8 cellular contexts compared by ENCODE assay signal in genomic region chr2:60756097-60757087, GRCh38. TPM values are rescaled to one million over a fixed set of nuclear protein-coding genes. Genes with fewer than 3 reads are reported as not detected.
DNase-seq lines count a peak whose midpoint lies in the region; ATAC-seq and TF ChIP-seq lines count a peak whose summit lies in the region.

TSS of gene PAPOLG (plus strand) at chr2:60756268. CDS start at chr2:60756479, 211 bp downstream.

- H4K91ac ChIP-seq in trophoblast cell (ENCODE audit: low read depth, low read length): peak within 1 kb of the TSS; percentile 96

- H2BK12ac ChIP-seq in trophoblast cell (ENCODE audit: low read length): no peak within 1 kb of the TSS

- H3K4me1 ChIP-seq in cardiac muscle cell (ENCODE audit: low read depth) (peaks cover 10% of the 10 kb centered on the region), trophoblast cell (ENCODE audit: control insufficient read depth in 1 of 2, insufficient read depth in 2 of 2, low read length in 2 of 2) (no peaks in the 10 kb centered on the region), transverse colon (peaks cover 0 to 18% (median 13%) of the 10 kb centered on the region in 4 donors)

- DNase-seq in GM12864 (ENCODE audit: low read depth) (peak; percentile 75), NCI-H1417 (lab: John Stamatoyannopoulos, UW) (peak; percentile 95 to 99 (median 98)), SW 1271 (lab: John Stamatoyannopoulos, UW) (peak; percentile 79 to 89), cardiac muscle cell (ENCODE audit: low read depth in 1 of 2, low spot score in 1 of 2) (peak; percentile 94 to 99), trophoblast cell (peak; percentile 97 to 98), transverse colon (peak; percentile 98)
- DNase-seq in activated naive CD8-positive, alpha-beta T cell treated with anti-CD3 and anti-CD28 coated beads, Interleukin-2, amount 50 U/mL, for 16 hours (ENCODE audit: low read depth, low spot score): peak; percentile 98

- peak within 1 kb of the TSS; percentile 79 for H2AK5ac ChIP-seq in trophoblast cell (ENCODE audit: low read length)

- H3K79me2 ChIP-seq in trophoblast cell (ENCODE audit: control insufficient read depth, insufficient read depth, low read length, poor library complexity): peaks cover 5% of the 10 kb centered on the region

- H3K23ac ChIP-seq in trophoblast cell (ENCODE audit: low read length): no peak within 1 kb of the TSS

- no peak for TF ChIP-seq EP300 in transverse colon (IDR thresholded peaks at IDR 0.05; ENCODE audit: low read depth)

- H3K27ac ChIP-seq in cardiac muscle cell (peak within 1 kb of the TSS; percentile 74), trophoblast cell (ENCODE audit: low read depth, low read length) (peak within 1 kb of the TSS; percentile 93), transverse colon (peak within 1 kb of the TSS; percentile 86 to 92 (median 89))

- H3K27me3 ChIP-seq in cardiac muscle cell (no peaks in the 10 kb centered on the region), trophoblast cell (ENCODE audit: insufficient read depth, low read length) (no peaks in the 10 kb centered on the region), transverse colon (no peaks in the 10 kb centered on the region)

- peaks cover 17% of the 10 kb centered on the region for H3K36me3 ChIP-seq in cardiac muscle cell
- H3K36me3 ChIP-seq in trophoblast cell (ENCODE audit: control insufficient read depth in 1 of 2, insufficient read depth in 2 of 2, low read length in 2 of 2): peaks cover 0 to 6% of the 10 kb centered on the region in 2 experiments
- peaks cover 0 to 14% (median 7%) of the 10 kb centered on the region in 4 donors for H3K36me3 ChIP-seq in transverse colon

- peak; percentile 99 for ATAC-seq in HG02759 (IDR thresholded peaks at IDR 0.05; ENCODE audit: unreplicated experiment)

- peak within 1 kb of the TSS; percentile 80 for H3K4ac ChIP-seq in trophoblast cell (ENCODE audit: low read depth, low read length)

- H2BK120ac ChIP-seq in trophoblast cell (ENCODE audit: insufficient read depth, low read length, poor library complexity): peak within 1 kb of the TSS; percentile 64

- in situ Hi-C loops in transverse colon (cut with MboI; ENCODE audit: low pct_ligation_motif_present in 1 of 4, low pct_unique_long_range_greater_than_20kb in 1 of 4, low sequenced_read_pairs in 3 of 4): no loop called here

- H3K4me2 ChIP-seq in trophoblast cell (ENCODE audit: low read length): peak within 1 kb of the TSS; percentile 86

- peaks cover 5% of the 10 kb centered on the region for H3K79me1 ChIP-seq in trophoblast cell (ENCODE audit: low read length)

- peak within 1 kb of the TSS; percentile 100 for H2AFZ ChIP-seq in trophoblast cell (ENCODE audit: insufficient read depth, low read length, poor library complexity)

- peak within 1 kb of the TSS; percentile 24 for H2BK5ac ChIP-seq in trophoblast cell (ENCODE audit: low read depth, low read length, poor library complexity)

- peak within 1 kb of the TSS; percentile 98 for H3K18ac ChIP-seq in trophoblast cell (ENCODE audit: low read length)

- no CpG with 5 or more reads among the region's 58 CpGs for WGBS in trophoblast cell (ENCODE audit: extremely low coverage, insufficient coverage, insufficient read length)
- 0 to 1% methylated on average over 18 to 52 of the region's 58 CpGs for WGBS in transverse colon (ENCODE audit: low coverage in 1 of 2), 2 donors

- peak; percentile 75 for TF ChIP-seq POLR2A in transverse colon (IDR thresholded peaks at IDR 0.05)

- no peak for TF ChIP-seq CTCF in GM12864 (IDR thresholded peaks at IDR 0.05; ENCODE audit: low read depth, low read length, missing control alignments)
- no peak for TF ChIP-seq CTCF in cardiac muscle cell (IDR thresholded peaks at IDR 0.05; ENCODE audit: low read depth, low read length)
- TF ChIP-seq CTCF in transverse colon (IDR thresholded peaks at IDR 0.05): no peak

- intact Hi-C loops in transverse colon (cut with DNase I; ENCODE audit: low total_unique reads): no loop called here

- H3K14ac ChIP-seq in trophoblast cell (ENCODE audit: low read length): peak within 1 kb of the TSS; percentile 98

- H4K12ac ChIP-seq in trophoblast cell (ENCODE audit: low read depth, low read length): peak within 1 kb of the TSS; percentile 98

- H4K8ac ChIP-seq in trophoblast cell (ENCODE audit: low read depth, low read length): peak within 1 kb of the TSS; percentile 99

- H3K4me3 ChIP-seq in GM12864 (ENCODE audit: low read depth, low read length): peak within 1 kb of the TSS; percentile 80
- peak within 1 kb of the TSS; percentile 72 for H3K4me3 ChIP-seq in cardiac muscle cell
- peak within 1 kb of the TSS; percentile 90 for H3K4me3 ChIP-seq in trophoblast cell (ENCODE audit: low read depth, low read length)
- H3K4me3 ChIP-seq in transverse colon: peak within 1 kb of the TSS; percentile 69 to 96 (median 82)

- no peaks in the 10 kb centered on the region for H3K9me3 ChIP-seq in cardiac muscle cell (ENCODE audit: low read depth)
- peaks cover 2% of the 10 kb centered on the region for H3K9me3 ChIP-seq in trophoblast cell (ENCODE audit: insufficient read depth, low read depth, low read length)
- no peaks in the 10 kb centered on the region for H3K9me3 ChIP-seq in transverse colon

- H3K9ac ChIP-seq in trophoblast cell (ENCODE audit: low read length): peak within 1 kb of the TSS; percentile 79

RNA-seq across cellular contexts. Expression of gene PAPOLG, which starts in this region (rescaled TPM):
- 13.3 and 13.6 TPM in 2 replicates for total RNA-seq in cardiac muscle cell
- 8.6 and 16.0 TPM in 2 replicates for polyA plus RNA-seq in cardiac muscle cell
- polyA plus RNA-seq in trophoblast cell (2013): 8.3 and 8.4 TPM in 2 replicates
- 10 to 100 TPM in 3 of 4 donors, 1 to 10 TPM in 1; 6.0 to 16.5 (median 12.2) TPM for total RNA-seq in transverse colon

Comparison
In these comparisons a context has a peak if more than half of its experiments do, and no peak if none do; other contexts are left out.
1. Peak in every context shown above with its lines: DNase-seq, ATAC-seq, H3K4me3 ChIP-seq and H3K27ac ChIP-seq.